17 cellular contexts compared by ENCODE assay signal in genomic region chr9:133906218-133906617, GRCh38.
"Had no signal": no experiment of that assay in that cellular context is flagged by ENCODE, and none has a peak within 500 bp of the region (broad histone marks: within the 10 kb centered on the region; RNA-seq: fewer than 3 reads in every experiment).

No MANE protein-coding gene starts in this region.

- H3K9me3 Mint-ChIP-seq: natural killer cell treated with Interleukin-12 subunit alpha and Interleukin-12 subunit beta and Interleukin-15 and Interleukin-18, amount 100 ng/mL, for 72 hours; neural crest cell had no signal

- DNase-seq: dorsolateral prefrontal cortex; effector CD4-positive, alpha-beta T cell; mesendoderm; stimulated activated CD4-positive, alpha-beta T cell treated with anti-CD3 and anti-CD28 coated beads, Interleukin-12 subunit alpha, Interleukin-12 subunit beta, amount 100 ng/mL, for 4 hours; stimulated activated CD4-positive, alpha-beta T cell treated with anti-CD3 and anti-CD28 coated beads, Interleukin-1b, Interleukin-23, amount 100 ng/mL, for 48 hours; stimulated activated CD4-positive, alpha-beta T cell treated with anti-CD3 and anti-CD28 coated beads, Interleukin-4, amount 100 ng/mL, for 1 hour; stimulated activated CD8-positive, alpha-beta memory T cell treated with anti-CD3 and anti-CD28 coated beads, Interleukin-4, amount 100 ng/mL, for 48 hours; stimulated activated naive CD8-positive, alpha-beta T cell treated with anti-CD3 and anti-CD28 coated beads, Interleukin-15, Interleukin-2, amounts not matched to agents 100 U/mL and 50 U/mL, for 24 hours; testis; tibial artery; upper lobe of left lung had no signal

- H3K27ac Mint-ChIP-seq: natural killer cell treated with Interleukin-12 subunit alpha and Interleukin-12 subunit beta and Interleukin-15 and Interleukin-18, amount 100 ng/mL, for 72 hours had no signal

- H3K27me3 ChIP-seq: dorsolateral prefrontal cortex, right atrium auricular region, testis, tibial artery, upper lobe of left lung had no signal

- H3K4me1 ChIP-seq: prostate gland, testis had no signal

- H3K36me3 Mint-ChIP-seq: natural killer cell treated with Interleukin-12 subunit alpha and Interleukin-12 subunit beta and Interleukin-15 and Interleukin-18, amount 100 ng/mL, for 72 hours had no signal

- H3K4me3 Mint-ChIP-seq: natural killer cell treated with Interleukin-12 subunit alpha and Interleukin-12 subunit beta and Interleukin-15 and Interleukin-18, amount 100 ng/mL, for 72 hours; neural crest cell had no signal

- H3K9me3 ChIP-seq: prostate gland, right atrium auricular region, testis, tibial artery, upper lobe of left lung had no signal

- H3K27ac ChIP-seq: prostate gland, right atrium auricular region, testis, tibial artery had no signal

- H3K4me3 ChIP-seq: dorsolateral prefrontal cortex, lung, prostate gland, right atrium auricular region, smooth muscle cell, testis, tibial artery, upper lobe of left lung had no signal

- H3K36me3 ChIP-seq: prostate gland, right atrium auricular region, tibial artery, upper lobe of left lung had no signal

- ATAC-seq: natural killer cell treated with Interleukin-12 subunit alpha and Interleukin-12 subunit beta and Interleukin-15 and Interleukin-18, amount 100 ng/mL, for 72 hours; stimulated activated naive CD8-positive, alpha-beta T cell treated with anti-CD3 and anti-CD28 coated beads, Interleukin-15, Interleukin-2, amounts not matched to agents 100 U/mL and 50 U/mL, for 24 hours had no signal

- H3K27me3 Mint-ChIP-seq: natural killer cell treated with Interleukin-12 subunit alpha and Interleukin-12 subunit beta and Interleukin-15 and Interleukin-18, amount 100 ng/mL, for 72 hours had no signal

- H3K4me2 ChIP-seq: smooth muscle cell had no signal
